38 cellular contexts compared by ENCODE assay signal in genomic region chr3:192543163-192543562, GRCh38.
"Had no signal": no experiment of that assay in that cellular context is flagged by ENCODE, and none has a peak within 500 bp of the region (broad histone marks: within the 10 kb centered on the region; RNA-seq: fewer than 3 reads in every experiment).

No MANE protein-coding gene starts in this region.

- H3K36me3 Mint-ChIP-seq: activated naive CD4-positive, alpha-beta T cell treated with anti-CD3 and anti-CD28 coated beads, Interleukin-2, amount 10 ng/mL, durations not matched to agents 7 days and 5 days; activated naive CD4-positive, alpha-beta T cell treated with anti-CD3 and anti-CD28 coated beads, Interleukin-2, amount 50 U/mL, for 24 hours; activated naive CD8-positive, alpha-beta T cell; activated naive CD8-positive, alpha-beta T cell treated with anti-CD3 and anti-CD28 coated beads for 36 hours; activated naive CD8-positive, alpha-beta T cell treated with anti-CD3 and anti-CD28 coated beads, Interleukin-2, amount 10 ng/mL, durations not matched to agents 7 days and 5 days; brain had no signal

- H3K9me3 Mint-ChIP-seq: activated naive CD4-positive, alpha-beta T cell treated with anti-CD3 and anti-CD28 coated beads for 36 hours; activated naive CD4-positive, alpha-beta T cell treated with anti-CD3 and anti-CD28 coated beads, Interleukin-2, amount 10 ng/mL, durations not matched to agents 7 days and 5 days; activated T-cell treated with anti-CD3 and anti-CD28 coated beads, Interleukin-2, amount 50 U/mL, for 4 hours; activated T-cell treated with anti-CD3 and anti-CD28 coated beads, Interleukin-2, amount 50 U/mL, for 72 hours; activated T-helper 1 cell treated with anti-CD3 and anti-CD28 coated beads, Interleukin-12 subunit alpha, Interleukin-12 subunit beta, Interleukin-2, Interleukin-4 antibody, amounts not matched to agents 30 ng/mL and 10 ng/mL and 1 ng/mL, durations not matched to agents 14 hours and 24 hours and 36 hours; activated T-helper 2 cell treated with anti-CD3 and anti-CD28 coated beads, Interferon-gamma antibody, Interleukin-2, Interleukin-4, amounts not matched to agents 10 μg/mL and 5 μg/mL and 100 μg/mL, durations not matched to agents 14 hours and 24 hours and 36 hours had no signal

- H3K36me3 ChIP-seq: adrenal gland, ascending aorta, brain microvascular endothelial cell, breast epithelium, cardiac muscle cell had no signal

- H3K27ac Mint-ChIP-seq: activated naive CD4-positive, alpha-beta T cell treated with anti-CD3 and anti-CD28 coated beads for 36 hours; activated naive CD4-positive, alpha-beta T cell treated with anti-CD3 and anti-CD28 coated beads, Interleukin-2, amount 10 ng/mL, durations not matched to agents 7 days and 5 days; activated naive CD4-positive, alpha-beta T cell treated with anti-CD3 and anti-CD28 coated beads, Interleukin-2, amount 50 U/mL, for 24 hours; activated naive CD4-positive, alpha-beta T cell treated with anti-CD3 and anti-CD28 coated beads, Interleukin-2, amount 50 U/mL, for 72 hours; activated naive CD8-positive, alpha-beta T cell; activated naive CD8-positive, alpha-beta T cell treated with anti-CD3 and anti-CD28 coated beads for 36 hours; activated naive CD8-positive, alpha-beta T cell treated with anti-CD3 and anti-CD28 coated beads, Interleukin-2, amount 10 ng/mL, durations not matched to agents 7 days and 5 days; activated naive CD8-positive, alpha-beta T cell treated with anti-CD3 and anti-CD28 coated beads, Interleukin-2, amount 50 U/mL, for 24 hours; activated T-cell treated with anti-CD3 and anti-CD28 coated beads, Interleukin-2, amount 50 U/mL, for 24 hours; activated T-cell treated with anti-CD3 and anti-CD28 coated beads, Interleukin-2, amount 50 U/mL, for 72 hours; activated T-helper 1 cell treated with anti-CD3 and anti-CD28 coated beads, Interleukin-12 subunit alpha, Interleukin-12 subunit beta, Interleukin-2, Interleukin-4 antibody, amounts not matched to agents 30 ng/mL and 10 ng/mL and 1 ng/mL, durations not matched to agents 14 hours and 24 hours and 36 hours; activated T-helper 17 cell treated with anti-CD3 and anti-CD28 coated beads, Interleukin-2, amount 50 U/mL, for 72 hours; activated T-helper 2 cell treated with anti-CD3 and anti-CD28 coated beads, Interferon-gamma antibody, Interleukin-2, Interleukin-4, amounts not matched to agents 10 μg/mL and 5 μg/mL and 100 μg/mL, durations not matched to agents 14 hours and 24 hours and 36 hours; brain had no signal

- H3K27me3 ChIP-seq: adrenal gland, ascending aorta, body of pancreas, brain microvascular endothelial cell, breast epithelium, cardiac muscle cell had no signal

- H3K4me3 Mint-ChIP-seq: activated naive CD4-positive, alpha-beta T cell treated with anti-CD3 and anti-CD28 coated beads for 36 hours; activated naive CD4-positive, alpha-beta T cell treated with anti-CD3 and anti-CD28 coated beads, Interleukin-2, amount 10 ng/mL, durations not matched to agents 7 days and 5 days; activated naive CD4-positive, alpha-beta T cell treated with anti-CD3 and anti-CD28 coated beads, Interleukin-2, amount 50 U/mL, for 24 hours; activated naive CD8-positive, alpha-beta T cell; activated naive CD8-positive, alpha-beta T cell treated with anti-CD3 and anti-CD28 coated beads for 36 hours; activated naive CD8-positive, alpha-beta T cell treated with anti-CD3 and anti-CD28 coated beads, Interleukin-2, amount 10 ng/mL, durations not matched to agents 7 days and 5 days; activated naive CD8-positive, alpha-beta T cell treated with anti-CD3 and anti-CD28 coated beads, Interleukin-2, amount 50 U/mL, for 24 hours; activated T-cell treated with anti-CD3 and anti-CD28 coated beads, Interleukin-2, amount 50 U/mL, for 24 hours; activated T-cell treated with anti-CD3 and anti-CD28 coated beads, Interleukin-2, amount 50 U/mL, for 4 hours; activated T-cell treated with anti-CD3 and anti-CD28 coated beads, Interleukin-2, amount 50 U/mL, for 72 hours; activated T-helper 1 cell treated with anti-CD3 and anti-CD28 coated beads, Interleukin-12 subunit alpha, Interleukin-12 subunit beta, Interleukin-2, Interleukin-4 antibody, amounts not matched to agents 30 ng/mL and 10 ng/mL and 1 ng/mL, durations not matched to agents 14 hours and 24 hours and 36 hours; activated T-helper 17 cell treated with anti-CD3 and anti-CD28 coated beads, Interleukin-2, amount 50 U/mL, for 72 hours; brain; central memory CD8-positive, alpha-beta T cell had no signal

- H3K4me1 ChIP-seq: adrenal gland, ascending aorta, body of pancreas, breast epithelium had no signal

- ATAC-seq: activated naive CD4-positive, alpha-beta T cell treated with anti-CD3 and anti-CD28 coated beads, Interleukin-2, amount 50 U/mL, for 72 hours; activated naive CD8-positive, alpha-beta T cell treated with anti-CD3 and anti-CD28 coated beads, Interleukin-2, amount 50 U/mL, for 24 hours; activated T-cell treated with anti-CD3 and anti-CD28 coated beads, Interleukin-2, amount 50 U/mL, for 4 hours; activated T-cell treated with anti-CD3 and anti-CD28 coated beads, Interleukin-2, amount 50 U/mL, for 72 hours; activated T-helper 17 cell treated with anti-CD3 and anti-CD28 coated beads, Interleukin-2, amount 50 U/mL, for 72 hours; body of pancreas had no signal

- H3K27me3 Mint-ChIP-seq: activated naive CD4-positive, alpha-beta T cell treated with anti-CD3 and anti-CD28 coated beads, Interleukin-2, amount 10 ng/mL, durations not matched to agents 7 days and 5 days; activated naive CD8-positive, alpha-beta T cell treated with anti-CD3 and anti-CD28 coated beads, Interleukin-2, amount 10 ng/mL, durations not matched to agents 7 days and 5 days; activated naive CD8-positive, alpha-beta T cell treated with anti-CD3 and anti-CD28 coated beads, Interleukin-2, amount 50 U/mL, for 24 hours; central memory CD8-positive, alpha-beta T cell had no signal

- H3K9me3 ChIP-seq: adrenal gland, ascending aorta, body of pancreas, breast epithelium had no signal

- DNase-seq: activated effector memory CD4-positive, alpha-beta T cell treated with anti-CD3 and anti-CD28 coated beads, Interleukin-2, amount 50 U/mL, for 16 hours; activated effector memory CD4-positive, alpha-beta T cell treated with Interleukin-2 at 50 U/mL for 16 hours; activated gamma-delta T cell; activated gamma-delta T cell treated with Interleukin-2 at 50 U/mL for 16 hours; activated naive CD4-positive, alpha-beta T cell; activated naive CD4-positive, alpha-beta T cell treated with anti-CD3 and anti-CD28 coated beads for 36 hours; activated naive CD4-positive, alpha-beta T cell treated with anti-CD3 and anti-CD28 coated beads, Interleukin-2, amount 10 ng/mL, durations not matched to agents 7 days and 5 days; activated naive CD4-positive, alpha-beta T cell treated with anti-CD3 and anti-CD28 coated beads, Interleukin-2, amount 50 U/mL, for 16 hours; activated naive CD4-positive, alpha-beta T cell treated with Interleukin-2 at 50 U/mL for 16 hours; activated naive CD8-positive, alpha-beta T cell treated with anti-CD3 and anti-CD28 coated beads for 36 hours; activated naive CD8-positive, alpha-beta T cell treated with anti-CD3 and anti-CD28 coated beads, Interleukin-2, amount 10 ng/mL, durations not matched to agents 7 days and 5 days; activated naive CD8-positive, alpha-beta T cell treated with anti-CD3 and anti-CD28 coated beads, Interleukin-2, amount 50 U/mL, for 24 hours; activated T-cell treated with anti-CD3 and anti-CD28 coated beads for 4 hours; activated T-cell treated with anti-CD3 and anti-CD28 coated beads, Interleukin-2, amount 50 U/mL, for 1 hour; activated T-cell treated with anti-CD3 and anti-CD28 coated beads, Interleukin-2, amount 50 U/mL, for 24 hours; activated T-cell treated with anti-CD3 and anti-CD28 coated beads, Interleukin-2, amount 50 U/mL, for 4 hours; activated T-cell treated with anti-CD3 and anti-CD28 coated beads, Interleukin-2, amount 50 U/mL, for 48 hours; activated T-cell treated with anti-CD3 and anti-CD28 coated beads, Interleukin-2, amount 50 U/mL, for 72 hours; adrenal gland; amniotic stem cell; amygdala; anterior cingulate cortex; aorta; body of pancreas; brain microvascular endothelial cell; caudate nucleus; central memory CD4-positive, alpha-beta T cell had no signal

- H3K4me1 Mint-ChIP-seq: activated naive CD4-positive, alpha-beta T cell treated with anti-CD3 and anti-CD28 coated beads, Interleukin-2, amount 10 ng/mL, durations not matched to agents 7 days and 5 days; activated naive CD4-positive, alpha-beta T cell treated with anti-CD3 and anti-CD28 coated beads, Interleukin-2, amount 50 U/mL, for 24 hours; activated naive CD8-positive, alpha-beta T cell treated with anti-CD3 and anti-CD28 coated beads for 36 hours; activated naive CD8-positive, alpha-beta T cell treated with anti-CD3 and anti-CD28 coated beads, Interleukin-2, amount 10 ng/mL, durations not matched to agents 7 days and 5 days; activated naive CD8-positive, alpha-beta T cell treated with anti-CD3 and anti-CD28 coated beads, Interleukin-2, amount 50 U/mL, for 24 hours; activated T-helper 17 cell treated with anti-CD3 and anti-CD28 coated beads, Interleukin-2, amount 50 U/mL, for 72 hours; brain; central memory CD8-positive, alpha-beta T cell had no signal

- H3K27ac ChIP-seq: adrenal gland, ascending aorta, body of pancreas, brain microvascular endothelial cell, breast epithelium, cardiac muscle cell had no signal

- H3K4me3 ChIP-seq: adrenal gland, ascending aorta, body of pancreas, breast epithelium, cardiac muscle cell had no signal
